ENCODE assay signal across 20 cellular contexts in genomic region chr13:44779085-44779484, GRCh38.
"Had no signal": no experiment of that assay in that cellular context is flagged by ENCODE, and none has a peak within 500 bp of the region (broad histone marks: within the 10 kb centered on the region; RNA-seq: fewer than 3 reads in every experiment).

No MANE protein-coding gene starts in this region.

- H3K36me3 ChIP-seq: SJSA1 had no signal

- FAIRE-seq: RCC 7860 had no signal

- H3K27ac ChIP-seq: SJSA1, SK-N-MC had no signal

- H3K27me3 Mint-ChIP-seq: IgD-negative memory B cell had no signal

- H3K27ac Mint-ChIP-seq: IgD-negative memory B cell had no signal

- H3K27me3 ChIP-seq: SJSA1 had no signal

- H3K4me1 ChIP-seq: SJSA1 had no signal

- DNase-seq: KBM-7, NCI-H1092, NCI-H1105 treated with DMSO at 0.1 percent for 48 hours, NCI-H1417 treated with DMSO at 0.1 percent for 48 hours, NCI-H146, NCI-H1694 treated with DMSO at 0.1 percent for 48 hours, NCI-H1930, NCI-H2081, NCI-H2107, NCI-H2227 treated with DMSO at 0.1 percent for 48 hours, NCI-H524, NCI-H526 treated with DMSO at 0.1 percent for 48 hours, NCI-H774, Right ventricle myocardium superior, RPMI8226, SIG-M5 had no signal

- H3K4me3 Mint-ChIP-seq: IgD-negative memory B cell had no signal

- H3K9me3 ChIP-seq: SJSA1 had no signal

- H3K4me3 ChIP-seq: SJSA1, SK-N-MC had no signal
